ENCODE assay signal across 9 cellular contexts in genomic region chr5:171450423-171451246, GRCh38. TPM values are rescaled to one million over a fixed set of nuclear protein-coding genes. Genes with fewer than 3 reads are reported as not detected.
DNase-seq lines count a peak whose midpoint lies in the region; ATAC-seq and TF ChIP-seq lines count a peak whose summit lies in the region.
"Had no signal": no experiment of that assay in that cellular context is flagged by ENCODE, and none has a peak within 500 bp of the region (broad histone marks: within the 10 kb centered on the region; RNA-seq: fewer than 3 reads in every experiment).

No MANE protein-coding gene starts in this region.

- H2BK15ac ChIP-seq in H9 (ENCODE audit: low read depth, low read length) (no peak overlapping the region; the same call in 1 of the 2 replicates), neuronal stem cell (ENCODE audit: low read length) (peak overlapping the region; percentile 71)

- no peak overlapping the region for H4K91ac ChIP-seq in H9 (ENCODE audit: insufficient read length, low read depth, low read length)
- no peak overlapping the region for H4K91ac ChIP-seq in neuronal stem cell (ENCODE audit: low read depth, low read length, poor library complexity)

- H3K27ac ChIP-seq in H9 (ENCODE audit: insufficient read length, low read depth, low read length) (no peak overlapping the region), neuronal stem cell (replicated peaks; ENCODE audit: low read length) (no peak overlapping the region), WERI-Rb-1 (no peak overlapping the region)

- H3K4me1 ChIP-seq in H9 (ENCODE audit: insufficient read depth, low read length), result peaks cover 10% of the 10 kb centered on the region; the same call in 1 of the 2 replicates
- peaks cover 0 to 7% of the 10 kb centered on the region in 2 donors for H3K4me1 ChIP-seq in neuronal stem cell (ENCODE audit: control insufficient read depth in 2 of 2, insufficient read depth in 1 of 2, low read depth in 1 of 2, low read length in 2 of 2)

- peak overlapping the region; percentile 45 to 55; a peak in 4 of 5 replicates for H3K4me3 Mint-ChIP-seq in H9
- H3K4me3 Mint-ChIP-seq in WTC11, result peak overlapping the region; percentile 54

- H3K18ac ChIP-seq in H9 (ENCODE audit: insufficient read length, low read depth, low read length) (peak overlapping the region; percentile 69), neuronal stem cell (ENCODE audit: low read length) (peak overlapping the region; percentile 96)

- H4K8ac ChIP-seq in H9 (replicated peaks; ENCODE audit: insufficient read length, low read depth, low read length), result no peak overlapping the region
- no peak overlapping the region for H4K8ac ChIP-seq in neuronal stem cell (ENCODE audit: low read depth, low read length)

- ATAC-seq in WTC11 (peak; percentile 54), GM21737 (IDR thresholded peaks at IDR 0.05; ENCODE audit: unreplicated experiment) (no peak)
- ATAC-seq: naive thymus-derived CD8-positive, alpha-beta T cell had no signal

- H3K9me3 Mint-ChIP-seq in H9, result no peaks in the 10 kb centered on the region
- no peaks in the 10 kb centered on the region for H3K9me3 Mint-ChIP-seq in WTC11
- H3K9me3 Mint-ChIP-seq: naive thymus-derived CD8-positive, alpha-beta T cell had no signal

- H2BK5ac ChIP-seq in H9 (ENCODE audit: insufficient read length, low read length), result no peak overlapping the region
- no peak overlapping the region for H2BK5ac ChIP-seq in neuronal stem cell (ENCODE audit: low read length)

- H3K23me2 ChIP-seq in H9 (ENCODE audit: insufficient read length, low read depth, low read length, poor library complexity, severe bottlenecking), result no peaks in the 10 kb centered on the region

- H3K36me3 Mint-ChIP-seq in H9 (ENCODE audit: insufficient read depth in 1 of 3, low read depth in 3 of 3) (no peaks in the 10 kb centered on the region; a peak in 2 of 7 replicates), WTC11 (no peaks in the 10 kb centered on the region)

- DNase-seq in H9, result peak; percentile 66
- peak; percentile 61 for DNase-seq in WTC11 (ENCODE audit: low spot score)
- peak; percentile 83 for DNase-seq in fibroblast of mammary gland (ENCODE audit: low read depth)
- peak; percentile 39 for DNase-seq in neuronal stem cell (ENCODE audit: low spot score)
- no peak for DNase-seq in GM13976 (ENCODE audit: low spot score)
- DNase-seq in DMS153 treated with DMSO at 0.1 percent for 48 hours (lab: John Stamatoyannopoulos, UW; ENCODE audit: unreplicated experiment), result no peak
- no peak for DNase-seq in WERI-Rb-1

- TF ChIP-seq CTCF in H9 (conservative IDR thresholded peaks at IDR 0.05), result no peak
- no peak for TF ChIP-seq CTCF in WTC11 (IDR thresholded peaks at IDR 0.05)
- no peak for TF ChIP-seq CTCF in fibroblast of mammary gland (conservative IDR thresholded peaks at IDR 0.05; ENCODE audit: control insufficient read depth, insufficient read depth, low read depth, low read length)
- TF ChIP-seq CTCF in GM13976 (IDR thresholded peaks at IDR 0.05; ENCODE audit: borderline replicate concordance, control extremely low read depth, extremely low read depth, insufficient read depth, missing control alignments), result no peak
- no peak for TF ChIP-seq CTCF in WERI-Rb-1 (IDR thresholded peaks at IDR 0.05; ENCODE audit: low read depth, low read length)

- H3K27me3 Mint-ChIP-seq in H9 (ENCODE audit: low read depth) (peaks cover 32% of the 10 kb centered on the region), WTC11 (ENCODE audit: low read depth) (peaks cover 21% of the 10 kb centered on the region)

- no peaks in the 10 kb centered on the region for H3K27me3 ChIP-seq in H9 (ENCODE audit: insufficient read depth, low read length)
- H3K27me3 ChIP-seq in neuronal stem cell (ENCODE audit: control insufficient read depth in 3 of 3, insufficient read depth in 3 of 3, low read depth in 1 of 3, low read length in 3 of 3), result peaks cover 0 to 7% (median 0%) of the 10 kb centered on the region in 3 experiments
- no peaks in the 10 kb centered on the region for H3K27me3 ChIP-seq in WERI-Rb-1 (ENCODE audit: insufficient read depth, low read depth, severe bottlenecking)

- H3K79me2 ChIP-seq in H9 (ENCODE audit: insufficient read depth, low read length), result no peaks in the 10 kb centered on the region

- H3K9me3 ChIP-seq in H9 (ENCODE audit: control insufficient read depth, low read depth, low read length) (no peaks in the 10 kb centered on the region), neuronal stem cell (replicated peaks in 1 of 2; ENCODE audit: control insufficient read depth in 2 of 2, insufficient read depth in 1 of 2, low read depth in 1 of 2, low read length in 2 of 2) (no peaks in the 10 kb centered on the region), WERI-Rb-1 (ENCODE audit: severe bottlenecking) (no peaks in the 10 kb centered on the region)

- H2BK20ac ChIP-seq in H9 (ENCODE audit: low read depth, low read length, poor library complexity, severe bottlenecking), result no peak overlapping the region

- H2AFZ ChIP-seq in H9 (ENCODE audit: low read length), result no peak overlapping the region
- H2AFZ ChIP-seq in neuronal stem cell (ENCODE audit: low read length), result no peak overlapping the region

- in situ Hi-C loops in GM13976 (cut with MboI; ENCODE audit: low sequenced_read_pairs, unreplicated experiment), result no loop called here

- H2BK120ac ChIP-seq in H9 (ENCODE audit: low read depth, low read length, poor library complexity, severe bottlenecking) (no peak overlapping the region), neuronal stem cell (ENCODE audit: low read depth, low read length) (no peak overlapping the region)

- no peak overlapping the region for H3K27ac Mint-ChIP-seq in H9
- H3K27ac Mint-ChIP-seq in WTC11, result no peak overlapping the region
- H3K27ac Mint-ChIP-seq: naive thymus-derived CD8-positive, alpha-beta T cell had no signal

- CTCF ChIA-PET in WTC11 (lab: Charles Lee), result interaction anchor here (0.9 to 3.9 kb wide), 3 partner anchors 14 to 35 kb away, joined by 3 to 25 read pairs (median 3); partner anchors contain the start of gene FGF18

- H3K36me3 ChIP-seq in neuronal stem cell (replicated peaks in 1 of 2; ENCODE audit: control insufficient read depth in 2 of 2, insufficient read depth in 2 of 2, low read length in 2 of 2), result no peaks in the 10 kb centered on the region
- no peaks in the 10 kb centered on the region for H3K36me3 ChIP-seq in WERI-Rb-1

- peak overlapping the region; percentile 38 for H3K9ac ChIP-seq in H9 (ENCODE audit: extremely low read depth, insufficient read length, low read length)
- peak overlapping the region; percentile 85 for H3K9ac ChIP-seq in neuronal stem cell (ENCODE audit: low read depth, low read length, poor library complexity)

- no peak overlapping the region for H4K5ac ChIP-seq in H9 (ENCODE audit: insufficient read length, low read depth, low read length)

- no peaks in the 10 kb centered on the region for H4K20me1 ChIP-seq in H9 (ENCODE audit: control insufficient read depth, insufficient read depth, insufficient read length)

- no peak overlapping the region for H2AK5ac ChIP-seq in H9 (ENCODE audit: insufficient read length, low read length)
- peak overlapping the region; percentile 85 for H2AK5ac ChIP-seq in neuronal stem cell (ENCODE audit: low read depth, low read length)

- H3K23ac ChIP-seq in H9 (ENCODE audit: insufficient read length, low read depth, low read length) (no peak overlapping the region), neuronal stem cell (ENCODE audit: low read depth, low read length, poor library complexity) (no peak overlapping the region)

- H3K14ac ChIP-seq in H9 (ENCODE audit: insufficient read depth, low read length), result peak overlapping the region; percentile 95
- H3K14ac ChIP-seq in neuronal stem cell (ENCODE audit: low read length), result no peak overlapping the region

- no peak overlapping the region for H3K56ac ChIP-seq in H9 (ENCODE audit: insufficient read length, low read depth, low read length)

- no CpG with 5 or more reads among the region's 82 CpGs for WGBS in H9 (ENCODE audit: extremely low coverage, insufficient read length, low lambda C conversion rate)
- WGBS in neuronal stem cell (ENCODE audit: extremely low coverage in 2 of 2, insufficient read length in 2 of 2, insufficient replicate concordance in 1 of 2), 2 donors, result no CpG with 5 or more reads among the region's 82 CpGs

- H3K79me1 ChIP-seq in H9 (ENCODE audit: insufficient read depth, low read depth, low read length, poor library complexity, severe bottlenecking) (no peaks in the 10 kb centered on the region), neuronal stem cell (ENCODE audit: low read depth, low read length) (no peaks in the 10 kb centered on the region)

- H3K4ac ChIP-seq in H9 (ENCODE audit: low read depth, low read length) (no peak overlapping the region), neuronal stem cell (ENCODE audit: low read length) (no peak overlapping the region)

- no peak overlapping the region for H2BK12ac ChIP-seq in H9 (ENCODE audit: insufficient read length, low read depth, low read length)
- H2BK12ac ChIP-seq in neuronal stem cell (ENCODE audit: low read length), result no peak overlapping the region

- no peak overlapping the region for H3T11ph ChIP-seq in H9 (ENCODE audit: low read length)

- H3K4me3 ChIP-seq in fibroblast of mammary gland (ENCODE audit: control insufficient read depth, low read depth, low read length), result peak overlapping the region; percentile 27
- H3K4me3 ChIP-seq in neuronal stem cell (ENCODE audit: low read length in 2 of 2), result peak overlapping the region in 1 of 2 donors; percentile 66
- no peak overlapping the region for H3K4me3 ChIP-seq in WERI-Rb-1 (ENCODE audit: low read depth, low read length)

- POLR2A ChIA-PET in WTC11 (lab: Charles Lee), result interaction anchor here (0.7 kb wide), 1 partner anchor 11 kb away, joined by 4 read pairs; no protein-coding TSS in a partner anchor

- H3K4me2 ChIP-seq in H9 (ENCODE audit: insufficient read depth, insufficient read length, low read length), result peak overlapping the region; percentile 19
- peak overlapping the region; percentile 55 for H3K4me2 ChIP-seq in neuronal stem cell (ENCODE audit: insufficient read depth, low read length, poor library complexity, severe bottlenecking)

- H3K4me1 Mint-ChIP-seq in H9, result peaks cover 43 to 56% of the 10 kb centered on the region in 2 experiments
- H3K4me1 Mint-ChIP-seq in WTC11, result peaks cover 51% of the 10 kb centered on the region

TF ChIP-seq in WTC11, 78 proteins besides CTCF, POLR2A, EP300 and RAD21 (continues in another document):
- TF ChIP-seq GTF2I (CRISPR knock-in tag; conservative IDR thresholded peaks at IDR 0.05) (0 out of 2 replicates have a peak, but pooled peaks have one; percentile 55), JAZF1 (CRISPR knock-in tag; IDR thresholded peaks at IDR 0.05) (no peak)

RNA-seq across cellular contexts. Expression of gene FGF18, which starts 31.2 kb away (rescaled TPM):
- total RNA-seq in H9 (2021) (0.94 and 1.3 TPM in 2 replicates), WTC11 (2021) (0.72 to 1.4 TPM (median 0.87 TPM) in 3 replicates)
- polyA plus RNA-seq in neuronal stem cell (2013, experiment 1 of 2), result 0.22 TPM
- 0.19 TPM for polyA plus RNA-seq in neuronal stem cell (2013, experiment 2 of 2)
- polyA plus RNA-seq: naive thymus-derived CD8-positive, alpha-beta T cell had no signal

Comparison
In these comparisons a context has a peak if more than half of its experiments do, and no peak if none do; other contexts are left out.
1. DNase-seq: peak in H9 (single experiment), WTC11 (single experiment), fibroblast of mammary gland (single experiment) and neuronal stem cell (single experiment); none in GM13976 (single experiment), DMS153 treated with DMSO at 0.1 percent for 48 hours (single experiment) and WERI-Rb-1 (single experiment).